8 cellular contexts compared by ENCODE assay signal in the genomic region with DNA sequence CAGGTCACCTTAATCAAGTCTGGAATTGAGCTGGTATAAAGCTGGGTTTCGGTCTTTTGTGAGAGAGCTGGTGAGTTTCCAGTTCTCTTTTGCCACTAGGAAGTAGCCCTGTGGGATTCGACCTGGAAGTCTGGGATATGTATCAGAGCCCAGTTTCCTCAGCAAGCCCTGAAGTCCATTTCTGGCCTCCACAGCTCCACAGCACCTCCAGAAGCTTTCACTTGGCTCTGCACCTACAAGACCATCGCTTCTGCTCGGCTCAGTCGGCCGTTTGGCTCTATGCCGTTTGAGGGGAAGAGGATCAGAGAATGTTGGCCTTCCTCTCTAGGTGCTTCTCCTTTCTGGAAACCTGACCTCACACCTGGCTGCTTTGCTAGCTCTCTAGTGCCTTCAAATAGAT.
DNase-seq lines count a peak whose midpoint lies in the region; ATAC-seq and TF ChIP-seq lines count a peak whose summit lies in the region.

No MANE protein-coding gene starts in this region.

- 26 to 33% methylated on average over 7 of the region's 7 CpGs for WGBS in thyroid gland, 2 donors

- no peak overlapping the region for H3K4me3 Mint-ChIP-seq in CD8-positive, alpha-beta T cell

- no peaks in the 10 kb centered on the region for H3K9me3 ChIP-seq in thyroid gland
- H3K9me3 ChIP-seq in CD8-positive, alpha-beta T cell (ENCODE audit: low read length) = no peaks in the 10 kb centered on the region

- no peak overlapping the region for H3K27ac ChIP-seq in brain microvascular endothelial cell
- peak overlapping the region in 2 of 3 donors; percentile 27 to 50 for H3K27ac ChIP-seq in thyroid gland
- no peak overlapping the region for H3K27ac ChIP-seq in CD8-positive, alpha-beta T cell (ENCODE audit: low read depth, low read length)

- intact Hi-C loops in thyroid gland (cut with DNase I) = no loop called here
- intact Hi-C loops in CD8-positive, alpha-beta T cell (cut with DNase I, micrococcal nuclease) = no loop called here

- TF ChIP-seq POLR2A in thyroid gland (IDR thresholded peaks at IDR 0.05) = no peak

- H3K36me3 Mint-ChIP-seq in CD8-positive, alpha-beta T cell = peaks cover 7% of the 10 kb centered on the region

- POLR2A ChIA-PET in CD8-positive, alpha-beta T cell (lab: Charles Lee) = no interaction called here

- peaks cover 38% of the 10 kb centered on the region for H3K4me1 Mint-ChIP-seq in CD8-positive, alpha-beta T cell (ENCODE audit: low read depth)

- DNase-seq in LHCN-M2 (ENCODE audit: low read depth) = peak; percentile 63
- peak; percentile 56 for DNase-seq in brain microvascular endothelial cell
- no peak for DNase-seq in kidney epithelial cell (ENCODE audit: low read depth)
- peak; percentile 38 to 59 for DNase-seq in thyroid gland
- DNase-seq in NCI-H82 (lab: John Stamatoyannopoulos, UW) = no peak
- no peak for DNase-seq in CD8-positive, alpha-beta T cell

- peak; percentile 73 for TF ChIP-seq CTCF in brain microvascular endothelial cell (IDR thresholded peaks at IDR 0.05; ENCODE audit: low read depth, low read length, missing control alignments)
- peak; percentile 43 for TF ChIP-seq CTCF in kidney epithelial cell (IDR thresholded peaks at IDR 0.05; ENCODE audit: insufficient read depth, low read length, poor library complexity, severe bottlenecking)
- peak in 4 of 6 experiments; percentile 48 to 58 (median 53) for TF ChIP-seq CTCF in thyroid gland (IDR thresholded peaks at IDR 0.05)
- no peak for TF ChIP-seq CTCF in CD8-positive, alpha-beta T cell (IDR thresholded peaks at IDR 0.05)

- no peaks in the 10 kb centered on the region for H3K9me3 Mint-ChIP-seq in CD8-positive, alpha-beta T cell

- no peaks in the 10 kb centered on the region for H3K27me3 ChIP-seq in brain microvascular endothelial cell (replicated peaks)
- H3K27me3 ChIP-seq in kidney epithelial cell (ENCODE audit: control insufficient read depth, insufficient read depth, low read length) = no peaks in the 10 kb centered on the region
- H3K27me3 ChIP-seq in thyroid gland = no peaks in the 10 kb centered on the region
- no peaks in the 10 kb centered on the region for H3K27me3 ChIP-seq in CD8-positive, alpha-beta T cell (ENCODE audit: insufficient read depth, low read length)

- H3K27ac Mint-ChIP-seq in CD8-positive, alpha-beta T cell = no peak overlapping the region

- ATAC-seq in HG02938 (IDR thresholded peaks at IDR 0.05; ENCODE audit: unreplicated experiment) = no peak
- no peak for ATAC-seq in CD8-positive, alpha-beta T cell
- ATAC-seq in GM21515 (IDR thresholded peaks at IDR 0.05; ENCODE audit: unreplicated experiment) = no peak

- CTCF ChIA-PET in CD8-positive, alpha-beta T cell (lab: Charles Lee) = interaction anchor here (0.8 to 1.4 kb wide), 2 partner anchors 9 to 10 kb away, joined by 4 read pairs; no protein-coding TSS in a partner anchor

- in situ Hi-C loops in brain microvascular endothelial cell (cut with HindIII; ENCODE audit: low pct_ligation_motif_present, low sequenced_read_pairs) = no loop called here

- H3K4me3 ChIP-seq in brain microvascular endothelial cell (ENCODE audit: low read depth, low read length) (no peak overlapping the region), kidney epithelial cell (ENCODE audit: low read depth, low read length) (no peak overlapping the region), thyroid gland (replicated peaks in 1 of 3) (no peak overlapping the region)
- H3K4me3 ChIP-seq in CD8-positive, alpha-beta T cell (ENCODE audit: low read depth, low read length) = no peak overlapping the region

- peaks cover 30 to 57% of the 10 kb centered on the region in 2 donors for H3K4me1 ChIP-seq in thyroid gland
- H3K4me1 ChIP-seq in CD8-positive, alpha-beta T cell (ENCODE audit: insufficient read depth, low read length) = peaks cover 11% of the 10 kb centered on the region

- no peaks in the 10 kb centered on the region for H3K27me3 Mint-ChIP-seq in CD8-positive, alpha-beta T cell (ENCODE audit: low read depth)

- H3K36me3 ChIP-seq in brain microvascular endothelial cell (replicated peaks) (no peaks in the 10 kb centered on the region), kidney epithelial cell (ENCODE audit: control insufficient read depth, insufficient read depth, low read length) (no peaks in the 10 kb centered on the region), thyroid gland (no peaks in the 10 kb centered on the region)
- no peaks in the 10 kb centered on the region for H3K36me3 ChIP-seq in CD8-positive, alpha-beta T cell (ENCODE audit: insufficient read depth, low read length)

Comparison
In these comparisons a context has a peak if more than half of its experiments do, and no peak if none do; other contexts are left out.
1. DNase-seq: peak in LHCN-M2 (single experiment), brain microvascular endothelial cell (single experiment) and thyroid gland (2 of 2); none in kidney epithelial cell (single experiment), NCI-H82 (single experiment) and CD8-positive, alpha-beta T cell (0 of 7).
2. H3K27ac ChIP-seq: peak in thyroid gland (2 of 3); none in brain microvascular endothelial cell (single experiment) and CD8-positive, alpha-beta T cell (single experiment).